Comparison of ENCODE assay signal across 1 cellular context in genomic region chr3:184773341-184774186, GRCh38.
TF ChIP-seq lines count a peak whose summit lies in the region.

No MANE protein-coding gene starts in this region.

TF ChIP-seq in GM23338, 12 proteins besides CTCF, POLR2A, EP300 and RAD21:
- TF ChIP-seq ETS1 (IDR thresholded peaks at IDR 0.05), result no peak
- no peak for TF ChIP-seq JUNB (IDR thresholded peaks at IDR 0.05; ENCODE audit: unreplicated experiment)
- TF ChIP-seq POLR2AphosphoS5 (IDR thresholded peaks at IDR 0.05; ENCODE audit: low read depth), result no peak
- TF ChIP-seq ZNF114 (CRISPR knock-in tag; IDR thresholded peaks at IDR 0.05), result no peak
- no peak for TF ChIP-seq CREB1 (CRISPR knock-in tag; IDR thresholded peaks at IDR 0.05; ENCODE audit: low read depth)
- no peak for TF ChIP-seq REST (IDR thresholded peaks at IDR 0.05; ENCODE audit: unreplicated experiment)
- TF ChIP-seq ZNF331 (CRISPR knock-in tag; IDR thresholded peaks at IDR 0.05; ENCODE audit: low read depth), result no peak
- TF ChIP-seq EZH2phosphoT487 (IDR thresholded peaks at IDR 0.05; ENCODE audit: unreplicated experiment), result no peak
- TF ChIP-seq STAT1 (IDR thresholded peaks at IDR 0.05; ENCODE audit: unreplicated experiment), result no peak
- TF ChIP-seq EZH2 (IDR thresholded peaks at IDR 0.05; ENCODE audit: low read depth, unreplicated experiment), result no peak
- no peak for TF ChIP-seq NANOG (IDR thresholded peaks at IDR 0.05; ENCODE audit: borderline replicate concordance)
- no peak for TF ChIP-seq ZNF462 (CRISPR knock-in tag; IDR thresholded peaks at IDR 0.05)
